ENCODE assay signal across 10 cellular contexts in the genomic region with DNA sequence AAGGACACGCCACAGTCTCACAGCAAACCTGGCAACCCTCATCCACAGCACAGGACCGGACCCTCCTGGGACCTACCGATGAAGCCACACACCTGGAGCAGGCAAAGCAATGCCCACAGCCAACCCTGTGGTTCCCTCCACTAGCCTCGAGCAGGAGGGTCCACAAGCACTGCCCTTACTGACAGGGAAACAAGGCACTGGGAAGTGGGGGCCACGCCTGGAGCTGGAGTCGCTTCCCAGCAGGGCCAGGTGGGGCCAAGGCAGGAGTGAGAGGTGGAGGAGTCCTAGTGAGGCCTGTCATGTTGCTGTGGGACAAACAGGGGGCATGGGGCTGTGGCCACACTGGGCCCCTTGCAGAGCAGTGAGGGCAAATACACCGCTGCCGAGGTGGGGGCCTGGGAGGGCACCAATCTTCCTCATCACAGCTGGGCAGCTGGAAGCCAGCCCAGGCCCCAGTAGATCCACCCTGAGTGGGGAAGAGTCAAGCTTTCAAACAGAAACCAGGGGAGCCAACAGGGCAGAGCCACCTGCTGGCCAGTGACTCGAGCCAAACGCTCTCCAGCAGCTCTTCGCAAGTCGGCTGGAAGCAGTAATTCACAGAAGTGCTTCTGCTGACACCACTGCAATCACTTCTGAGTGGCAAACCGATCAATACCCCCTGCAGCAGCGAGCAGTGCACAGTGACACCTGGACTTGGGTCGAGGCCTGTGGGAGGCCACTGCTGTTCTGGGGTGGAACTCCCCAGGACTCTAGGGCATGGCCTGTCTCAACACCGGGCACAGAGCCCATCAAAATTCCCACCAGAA. TPM values are rescaled to one million over a fixed set of nuclear protein-coding genes. Genes with fewer than 3 reads are reported as not detected.
DNase-seq lines count a peak whose midpoint lies in the region; ATAC-seq and TF ChIP-seq lines count a peak whose summit lies in the region.
"Had no signal": no experiment of that assay in that cellular context is flagged by ENCODE, and none has a peak within 500 bp of the region (broad histone marks: within the 10 kb centered on the region; RNA-seq: fewer than 3 reads in every experiment).

No MANE protein-coding gene starts in this region.

- no peak overlapping the region for H2AFZ ChIP-seq in fibroblast of lung (ENCODE audit: low read length)

- H3K9me3 ChIP-seq in fibroblast of lung (ENCODE audit: control insufficient read depth, insufficient read depth, low read depth, low read length) (no peaks in the 10 kb centered on the region), sigmoid colon (no peaks in the 10 kb centered on the region)
- H3K9me3 ChIP-seq: BLaER1 treated with 17β-estradiol and CSF1 and Interleukin-3, amounts not matched to agents 10 nM and 100 nM had no signal

- no peak overlapping the region for H3K4me2 ChIP-seq in fibroblast of lung (ENCODE audit: extremely low read depth, insufficient read depth, low read length)

- H3K4me3 ChIP-seq in fibroblast of lung (replicated peaks in 1 of 4; ENCODE audit: control extremely low read depth in 1 of 4, insufficient read depth in 1 of 4, low read depth in 3 of 4, low read length in 4 of 4) (no peak overlapping the region), sigmoid colon (no peak overlapping the region)
- H3K4me3 ChIP-seq: BLaER1 treated with 17β-estradiol and CSF1 and Interleukin-3, amounts not matched to agents 10 nM and 100 nM had no signal

- no peak for TF ChIP-seq POLR2A in sigmoid colon (IDR thresholded peaks at IDR 0.05)

- no peaks in the 10 kb centered on the region for H4K20me1 ChIP-seq in fibroblast of lung (ENCODE audit: control insufficient read depth, extremely low read depth, insufficient read depth, low read length)
- H4K20me1 ChIP-seq: BLaER1 treated with 17β-estradiol and CSF1 and Interleukin-3, amounts not matched to agents 10 nM and 100 nM had no signal

- DNase-seq in NCI-H2107 treated with DMSO at 0.1 percent for 48 hours (lab: John Stamatoyannopoulos, UW; ENCODE audit: unreplicated experiment) (peak; percentile 43), NCI-H2107 (lab: John Stamatoyannopoulos, UW) (no peak), NCI-H446 treated with DMSO at 0.1 percent for 48 hours (lab: John Stamatoyannopoulos, UW) (peak; percentile 60), fibroblast of lung (ENCODE audit: low read depth in 2 of 2) (peak; percentile 30 to 71), sigmoid colon (peak; percentile 43), Kasumi-1 (lab: John Stamatoyannopoulos, UW) (no peak)

- no peak overlapping the region for H3K27ac ChIP-seq in fibroblast of lung (ENCODE audit: insufficient read depth, low read length)
- H3K27ac ChIP-seq in sigmoid colon = no peak overlapping the region
- H3K27ac ChIP-seq: BLaER1 treated with 17β-estradiol and CSF1 and Interleukin-3, amounts not matched to agents 10 nM and 100 nM had no signal

- H3K4me1 ChIP-seq in fibroblast of lung (ENCODE audit: control insufficient read depth, extremely low read depth, insufficient read depth, low read length) (no peaks in the 10 kb centered on the region), sigmoid colon (no peaks in the 10 kb centered on the region)

- no peaks in the 10 kb centered on the region for H3K79me2 ChIP-seq in fibroblast of lung (ENCODE audit: control insufficient read depth, insufficient read depth, low read length)

- H3K9ac ChIP-seq in fibroblast of lung (ENCODE audit: insufficient read depth, low read length) = no peak overlapping the region
- H3K9ac ChIP-seq: BLaER1 treated with 17β-estradiol and CSF1 and Interleukin-3, amounts not matched to agents 10 nM and 100 nM had no signal

- H3K36me3 ChIP-seq in fibroblast of lung (ENCODE audit: control insufficient read depth, insufficient read depth, low read length) (no peaks in the 10 kb centered on the region), sigmoid colon (no peaks in the 10 kb centered on the region)
- H3K36me3 ChIP-seq: BLaER1 treated with 17β-estradiol and CSF1 and Interleukin-3, amounts not matched to agents 10 nM and 100 nM had no signal

- ATAC-seq in GM21360 (IDR thresholded peaks at IDR 0.05; ENCODE audit: unreplicated experiment) = no peak
- no peak for ATAC-seq in HG03469 (IDR thresholded peaks at IDR 0.05; ENCODE audit: unreplicated experiment)

- intact Hi-C loops in sigmoid colon (cut with DNase I) = no loop called here

- H3K27me3 ChIP-seq in fibroblast of lung (ENCODE audit: control insufficient read depth, insufficient read depth, low read length) (peaks cover 19% of the 10 kb centered on the region), sigmoid colon (peaks cover 0 to 24% (median 0%) of the 10 kb centered on the region in 3 donors)
- H3K27me3 ChIP-seq: BLaER1 treated with 17β-estradiol and CSF1 and Interleukin-3, amounts not matched to agents 10 nM and 100 nM had no signal

- TF ChIP-seq CTCF in fibroblast of lung (conservative IDR thresholded peaks at IDR 0.05 in 1 of 2, IDR thresholded peaks at IDR 0.05 in 1 of 2; ENCODE audit: low read depth in 1 of 2, low read length in 2 of 2) (peak; percentile 39 to 73), sigmoid colon (IDR thresholded peaks at IDR 0.05) (no peak)

- WGBS in sigmoid colon, 2 donors = 39 to 59% methylated on average over 16 of the region's 16 CpGs

- TF ChIP-seq EP300 in sigmoid colon (IDR thresholded peaks at IDR 0.05) = no peak

RNA-seq across cellular contexts. Expression of a gene that starts 13.7 kb away (rescaled TPM):
- total RNA-seq in fibroblast of lung = under 0.01 and 0.50 TPM in 2 replicates
- polyA plus RNA-seq in fibroblast of lung = 0.09 and 0.16 TPM in 2 replicates
- 0.08 TPM in 1 of 2 replicates, not detected in the other for polyA plus RNA-seq in fibroblast of lung (2012)
- polyA minus RNA-seq in fibroblast of lung (ENCODE audit: low replicate concordance) = not detected in 2 replicates
- 1 to 10 TPM; 1.3 to 3.9 (median 2.4) TPM for total RNA-seq in sigmoid colon
- polyA plus RNA-seq in sigmoid colon = 1 to 10 TPM in 1 of 3 donors, not detected in 2; 2.2 TPM
- total RNA-seq: activated T-helper 1 cell treated with anti-CD3 and anti-CD28 coated beads, Interleukin-12 subunit alpha, Interleukin-12 subunit beta, Interleukin-2, Interleukin-4 antibody, amounts not matched to agents 30 ng/mL and 10 ng/mL and 1 ng/mL, durations not matched to agents 14 hours and 24 hours and 36 hours had no signal

RNA-seq across cellular contexts. Expression of a gene that starts 36.5 kb away (rescaled TPM):
- 1.5 and 2.3 TPM in 2 replicates for total RNA-seq in fibroblast of lung
- 0.38 and 1.0 TPM in 2 replicates for polyA plus RNA-seq in fibroblast of lung
- 0.46 and 0.48 TPM in 2 replicates for polyA plus RNA-seq in fibroblast of lung (2012)
- 0.90 TPM in 1 of 2 replicates, not detected in the other for polyA minus RNA-seq in fibroblast of lung (ENCODE audit: low replicate concordance)
- 1 to 10 TPM; 1.8 to 5.7 (median 3.5) TPM for total RNA-seq in sigmoid colon
- under 1 TPM; 0.45 to 0.60 (median 0.46) TPM for polyA plus RNA-seq in sigmoid colon
- total RNA-seq: activated T-helper 1 cell treated with anti-CD3 and anti-CD28 coated beads, Interleukin-12 subunit alpha, Interleukin-12 subunit beta, Interleukin-2, Interleukin-4 antibody, amounts not matched to agents 30 ng/mL and 10 ng/mL and 1 ng/mL, durations not matched to agents 14 hours and 24 hours and 36 hours had no signal

RNA-seq across cellular contexts. Expression of a gene that starts 43.2 kb away (rescaled TPM):
- total RNA-seq in fibroblast of lung (under 0.01 and 0.33 TPM in 2 replicates), sigmoid colon (not detected)
- polyA plus RNA-seq in fibroblast of lung (0.06 TPM in 1 of 2 replicates, not detected in the other), sigmoid colon (not detected)
- 0.08 TPM in 1 of 2 replicates, not detected in the other for polyA plus RNA-seq in fibroblast of lung (2012)
- not detected in 2 replicates for polyA minus RNA-seq in fibroblast of lung (ENCODE audit: low replicate concordance)
- total RNA-seq: activated T-helper 1 cell treated with anti-CD3 and anti-CD28 coated beads, Interleukin-12 subunit alpha, Interleukin-12 subunit beta, Interleukin-2, Interleukin-4 antibody, amounts not matched to agents 30 ng/mL and 10 ng/mL and 1 ng/mL, durations not matched to agents 14 hours and 24 hours and 36 hours had no signal

Comparison
In these comparisons a context has a peak if more than half of its experiments do, and no peak if none do; other contexts are left out.
1. DNase-seq: peak in NCI-H2107 treated with DMSO at 0.1 percent for 48 hours (single experiment), NCI-H446 treated with DMSO at 0.1 percent for 48 hours (single experiment), fibroblast of lung (2 of 2) and sigmoid colon (single experiment); none in NCI-H2107 (single experiment) and Kasumi-1 (0 of 2).
2. CTCF ChIP-seq: peak in fibroblast of lung (2 of 2); none in sigmoid colon (0 of 4).